ENCODE assay signal across 1 cellular context in the genomic region with DNA sequence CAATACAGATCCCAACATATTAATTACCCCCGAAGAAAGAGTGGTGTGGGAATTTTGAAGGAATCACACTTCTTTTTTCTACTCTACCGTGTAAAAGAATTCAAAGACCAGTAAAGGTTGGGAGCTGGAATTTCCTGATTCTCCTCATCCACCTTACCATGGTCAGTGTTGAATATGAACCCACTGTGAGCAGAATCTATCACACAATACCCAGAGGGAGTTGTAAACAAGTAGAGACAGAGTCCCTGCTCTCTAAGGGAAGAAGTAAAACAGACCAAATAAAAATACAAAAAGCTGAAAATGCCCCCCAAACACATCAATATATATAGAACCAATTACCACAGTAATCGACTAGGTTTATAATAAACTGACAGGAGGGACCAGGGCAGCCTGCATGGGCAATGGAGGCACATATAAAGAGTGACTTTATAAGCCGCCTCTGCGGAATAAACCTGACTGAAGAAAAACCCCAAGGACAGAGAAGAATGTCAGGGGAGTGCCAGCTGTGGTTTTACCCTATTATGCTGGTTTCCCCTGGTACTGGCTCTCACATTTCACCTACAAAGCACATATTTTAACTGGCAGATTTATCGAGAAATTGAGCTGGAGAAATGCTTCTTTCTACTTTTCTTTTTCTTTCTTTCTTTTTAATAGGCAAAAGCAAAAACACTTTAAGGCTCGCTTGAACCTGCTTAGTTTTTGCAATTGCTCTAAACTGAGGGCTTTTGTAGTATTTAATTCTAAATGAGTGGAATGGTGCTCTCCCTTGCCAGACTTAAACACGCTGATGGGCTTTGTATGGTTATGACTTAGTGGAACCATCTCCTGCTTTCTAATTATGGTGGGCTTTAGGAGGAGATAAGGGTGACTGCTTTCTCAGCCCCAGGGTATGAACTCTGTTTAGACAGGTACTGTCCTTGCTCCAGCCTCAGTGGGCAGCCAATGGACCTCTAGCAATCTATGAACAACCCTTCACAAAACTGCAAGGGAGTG.
TF ChIP-seq lines count a peak whose summit lies in the region.

No MANE protein-coding gene starts in this region.

TF ChIP-seq in GM12878, 131 proteins besides CTCF, POLR2A, EP300 and RAD21 (continued from another document):
- TF ChIP-seq TCF3 (IDR thresholded peaks at IDR 0.05; ENCODE audit: borderline replicate concordance, insufficient read depth, low read depth, low read length), result no peak
- no peak for TF ChIP-seq FOXM1 (IDR thresholded peaks at IDR 0.05; ENCODE audit: low read depth, low read length)
- TF ChIP-seq SPI1 (IDR thresholded peaks at IDR 0.05; ENCODE audit: borderline replicate concordance, insufficient read depth, low read depth, low read length), result no peak
- TF ChIP-seq ESRRA (IDR thresholded peaks at IDR 0.05; ENCODE audit: low read length), result no peak
- TF ChIP-seq CHD1 (IDR thresholded peaks at IDR 0.05; ENCODE audit: low read depth, low read length), result no peak
- TF ChIP-seq, protein P1, sequence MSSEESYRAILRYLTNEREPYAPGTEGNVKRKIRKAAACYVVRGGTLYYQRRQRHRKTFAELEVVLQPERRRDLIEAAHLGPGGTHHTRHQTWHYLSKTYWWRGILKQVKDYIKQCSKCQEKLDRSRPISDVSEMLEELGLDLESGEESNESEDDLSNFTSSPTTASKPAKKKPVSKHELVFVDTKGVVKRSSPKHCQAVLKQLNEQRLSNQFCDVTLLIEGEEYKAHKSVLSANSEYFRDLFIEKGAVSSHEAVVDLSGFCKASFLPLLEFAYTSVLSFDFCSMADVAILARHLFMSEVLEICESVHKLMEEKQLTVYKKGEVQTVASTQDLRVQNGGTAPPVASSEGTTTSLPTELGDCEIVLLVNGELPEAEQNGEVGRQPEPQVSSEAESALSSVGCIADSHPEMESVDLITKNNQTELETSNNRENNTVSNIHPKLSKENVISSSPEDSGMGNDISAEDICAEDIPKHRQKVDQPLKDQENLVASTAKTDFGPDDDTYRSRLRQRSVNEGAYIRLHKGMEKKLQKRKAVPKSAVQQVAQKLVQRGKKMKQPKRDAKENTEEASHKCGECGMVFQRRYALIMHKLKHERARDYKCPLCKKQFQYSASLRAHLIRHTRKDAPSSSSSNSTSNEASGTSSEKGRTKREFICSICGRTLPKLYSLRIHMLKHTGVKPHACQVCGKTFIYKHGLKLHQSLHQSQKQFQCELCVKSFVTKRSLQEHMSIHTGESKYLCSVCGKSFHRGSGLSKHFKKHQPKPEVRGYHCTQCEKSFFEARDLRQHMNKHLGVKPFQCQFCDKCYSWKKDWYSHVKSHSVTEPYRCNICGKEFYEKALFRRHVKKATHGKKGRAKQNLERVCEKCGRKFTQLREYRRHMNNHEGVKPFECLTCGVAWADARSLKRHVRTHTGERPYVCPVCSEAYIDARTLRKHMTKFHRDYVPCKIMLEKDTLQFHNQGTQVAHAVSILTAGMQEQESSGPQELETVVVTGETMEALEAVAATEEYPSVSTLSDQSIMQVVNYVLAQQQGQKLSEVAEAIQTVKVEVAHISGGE (CRISPR knock-in tag; IDR thresholded peaks at IDR 0.05), result no peak
- TF ChIP-seq, protein P2, sequence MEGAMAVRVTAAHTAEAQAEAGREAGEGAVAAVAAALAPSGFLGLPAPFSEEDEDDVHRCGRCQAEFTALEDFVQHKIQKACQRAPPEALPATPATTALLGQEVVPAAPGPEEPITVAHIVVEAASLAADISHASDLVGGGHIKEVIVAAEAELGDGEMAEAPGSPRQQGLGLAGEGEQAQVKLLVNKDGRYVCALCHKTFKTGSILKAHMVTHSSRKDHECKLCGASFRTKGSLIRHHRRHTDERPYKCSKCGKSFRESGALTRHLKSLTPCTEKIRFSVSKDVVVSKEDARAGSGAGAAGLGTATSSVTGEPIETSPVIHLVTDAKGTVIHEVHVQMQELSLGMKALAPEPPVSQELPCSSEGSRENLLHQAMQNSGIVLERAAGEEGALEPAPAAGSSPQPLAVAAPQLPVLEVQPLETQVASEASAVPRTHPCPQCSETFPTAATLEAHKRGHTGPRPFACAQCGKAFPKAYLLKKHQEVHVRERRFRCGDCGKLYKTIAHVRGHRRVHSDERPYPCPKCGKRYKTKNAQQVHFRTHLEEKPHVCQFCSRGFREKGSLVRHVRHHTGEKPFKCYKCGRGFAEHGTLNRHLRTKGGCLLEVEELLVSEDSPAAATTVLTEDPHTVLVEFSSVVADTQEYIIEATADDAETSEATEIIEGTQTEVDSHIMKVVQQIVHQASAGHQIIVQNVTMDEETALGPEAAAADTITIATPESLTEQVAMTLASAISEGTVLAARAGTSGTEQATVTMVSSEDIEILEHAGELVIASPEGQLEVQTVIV (IDR thresholded peaks at IDR 0.05; ENCODE audit: borderline replicate concordance, partially characterized antibody), result no peak
- TF ChIP-seq, protein P3, sequence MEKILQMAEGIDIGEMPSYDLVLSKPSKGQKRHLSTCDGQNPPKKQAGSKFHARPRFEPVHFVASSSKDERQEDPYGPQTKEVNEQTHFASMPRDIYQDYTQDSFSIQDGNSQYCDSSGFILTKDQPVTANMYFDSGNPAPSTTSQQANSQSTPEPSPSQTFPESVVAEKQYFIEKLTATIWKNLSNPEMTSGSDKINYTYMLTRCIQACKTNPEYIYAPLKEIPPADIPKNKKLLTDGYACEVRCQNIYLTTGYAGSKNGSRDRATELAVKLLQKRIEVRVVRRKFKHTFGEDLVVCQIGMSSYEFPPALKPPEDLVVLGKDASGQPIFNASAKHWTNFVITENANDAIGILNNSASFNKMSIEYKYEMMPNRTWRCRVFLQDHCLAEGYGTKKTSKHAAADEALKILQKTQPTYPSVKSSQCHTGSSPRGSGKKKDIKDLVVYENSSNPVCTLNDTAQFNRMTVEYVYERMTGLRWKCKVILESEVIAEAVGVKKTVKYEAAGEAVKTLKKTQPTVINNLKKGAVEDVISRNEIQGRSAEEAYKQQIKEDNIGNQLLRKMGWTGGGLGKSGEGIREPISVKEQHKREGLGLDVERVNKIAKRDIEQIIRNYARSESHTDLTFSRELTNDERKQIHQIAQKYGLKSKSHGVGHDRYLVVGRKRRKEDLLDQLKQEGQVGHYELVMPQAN (conservative IDR thresholded peaks at IDR 0.05), result no peak
- no peak for TF ChIP-seq LARP7 (IDR thresholded peaks at IDR 0.05)
- TF ChIP-seq FOS (IDR thresholded peaks at IDR 0.05; ENCODE audit: borderline replicate concordance, extremely low read depth, insufficient read length), result no peak
- TF ChIP-seq KDM1A (IDR thresholded peaks at IDR 0.05; ENCODE audit: borderline replicate concordance), result no peak
- TF ChIP-seq BACH1 (IDR thresholded peaks at IDR 0.05; ENCODE audit: borderline replicate concordance), result no peak
- TF ChIP-seq, protein P4, sequence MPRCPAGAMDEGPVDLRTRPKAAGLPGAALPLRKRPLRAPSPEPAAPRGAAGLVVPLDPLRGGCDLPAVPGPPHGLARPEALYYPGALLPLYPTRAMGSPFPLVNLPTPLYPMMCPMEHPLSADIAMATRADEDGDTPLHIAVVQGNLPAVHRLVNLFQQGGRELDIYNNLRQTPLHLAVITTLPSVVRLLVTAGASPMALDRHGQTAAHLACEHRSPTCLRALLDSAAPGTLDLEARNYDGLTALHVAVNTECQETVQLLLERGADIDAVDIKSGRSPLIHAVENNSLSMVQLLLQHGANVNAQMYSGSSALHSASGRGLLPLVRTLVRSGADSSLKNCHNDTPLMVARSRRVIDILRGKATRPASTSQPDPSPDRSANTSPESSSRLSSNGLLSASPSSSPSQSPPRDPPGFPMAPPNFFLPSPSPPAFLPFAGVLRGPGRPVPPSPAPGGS (IDR thresholded peaks at IDR 0.05; ENCODE audit: borderline replicate concordance, insufficient read depth, low read depth, low read length, poor library complexity, severe bottlenecking), result no peak
TF ChIP-seq in GM12878: peak in this region for 0.
